In the genomic region with DNA sequence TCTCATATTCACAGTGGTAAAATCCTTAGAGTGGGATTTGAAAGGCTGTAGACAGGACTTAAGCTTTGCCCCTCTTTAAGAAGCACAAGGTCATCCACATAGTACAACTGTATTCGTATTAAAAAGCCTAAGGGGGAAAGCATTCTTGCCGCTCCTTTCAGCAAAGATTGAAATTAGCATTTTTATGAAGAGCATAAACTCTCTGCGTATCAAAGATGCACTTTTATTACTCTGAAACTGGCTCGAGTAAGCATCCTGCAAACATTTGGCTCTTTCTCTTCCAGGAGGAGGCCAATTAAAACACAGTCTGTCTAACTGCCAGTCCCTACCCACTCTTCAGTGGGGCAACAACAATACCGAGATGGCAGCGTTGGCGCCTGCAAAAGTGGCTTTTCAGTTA, we compare ENCODE assay signal across 18 cellular contexts.
DNase-seq lines count a peak whose midpoint lies in the region; ATAC-seq and TF ChIP-seq lines count a peak whose summit lies in the region.
"Had no signal": no experiment of that assay in that cellular context is flagged by ENCODE, and none has a peak within 500 bp of the region (broad histone marks: within the 10 kb centered on the region; RNA-seq: fewer than 3 reads in every experiment).

No MANE protein-coding gene starts in this region.

- peak overlapping the region; percentile 27 to 51 (median 37) for H3K27ac ChIP-seq in gastrocnemius medialis
- H3K27ac ChIP-seq: colonic mucosa had no signal

- peaks cover 10 to 14% (median 14%) of the 10 kb centered on the region in 4 donors for H3K4me1 Mint-ChIP-seq in naive thymus-derived CD8-positive, alpha-beta T cell

- H3K36me3 Mint-ChIP-seq in naive thymus-derived CD8-positive, alpha-beta T cell = no peaks in the 10 kb centered on the region
- H3K36me3 Mint-ChIP-seq: memory B cell had no signal

- in situ Hi-C loops in gastrocnemius medialis (cut with MboI; ENCODE audit: low sequenced_read_pairs in 4 of 4) = loop anchor here in 2 of 4 donors (25.0 kb wide), 2 partner anchors 183 to 1667 kb away; a partner anchor contains a TSS
- in situ Hi-C loops in GM13976 (cut with MboI; ENCODE audit: low sequenced_read_pairs, unreplicated experiment) = no loop called here

- DNase-seq in COR-L47 (lab: John Stamatoyannopoulos, UW) = peak; percentile 22
- peak; percentile 96 for DNase-seq in NCI-H1092 treated with DMSO at 0.1 percent for 48 hours (lab: John Stamatoyannopoulos, UW)
- DNase-seq in adipocyte (ENCODE audit: low read depth) = no peak
- no peak for DNase-seq in gastrocnemius medialis
- no peak for DNase-seq in GM13976 (ENCODE audit: low spot score)
- no peak for DNase-seq in naive thymus-derived CD8-positive, alpha-beta T cell
- DNase-seq: activated CD4-positive, CD25-positive, alpha-beta regulatory T cell; activated effector memory CD4-positive, alpha-beta T cell treated with anti-CD3 and anti-CD28 coated beads, Interleukin-2, amount 50 U/mL, for 16 hours; anterior cingulate cortex; Calu3; colonic mucosa; KG1; NCI-H187 treated with DMSO at 0.1 percent for 48 hours; stimulated activated CD4-positive, alpha-beta T cell treated with anti-CD3 and anti-CD28 coated beads, Interleukin-4, amount 100 ng/mL, for 1 hour; T-helper 17 cell had no signal

- no peak overlapping the region for H3K27ac Mint-ChIP-seq in naive thymus-derived CD8-positive, alpha-beta T cell
- H3K27ac Mint-ChIP-seq: memory B cell, T-helper 17 cell had no signal

- peaks cover 42% of the 10 kb centered on the region for H3K4me1 ChIP-seq in adipocyte (ENCODE audit: control insufficient read depth, insufficient read depth, low read length)
- H3K4me1 ChIP-seq in gastrocnemius medialis = no peaks in the 10 kb centered on the region
- H3K4me1 ChIP-seq: colonic mucosa had no signal

- no peaks in the 10 kb centered on the region for H3K36me3 ChIP-seq in adipocyte (ENCODE audit: control insufficient read depth, insufficient read depth, low read length, severe bottlenecking)
- H3K36me3 ChIP-seq in gastrocnemius medialis = no peaks in the 10 kb centered on the region
- H3K36me3 ChIP-seq: colonic mucosa had no signal

- no peaks in the 10 kb centered on the region for H3K9me3 Mint-ChIP-seq in naive thymus-derived CD8-positive, alpha-beta T cell
- H3K9me3 Mint-ChIP-seq: memory B cell had no signal

- ATAC-seq in gastrocnemius medialis (no peak), HG02571 (IDR thresholded peaks at IDR 0.05; ENCODE audit: unreplicated experiment) (no peak), GM19452 (IDR thresholded peaks at IDR 0.05; ENCODE audit: unreplicated experiment) (no peak)
- no peak for ATAC-seq in naive thymus-derived CD8-positive, alpha-beta T cell
- ATAC-seq: T-helper 17 cell had no signal

- peaks cover 0 to 2% (median 0%) of the 10 kb centered on the region in 5 donors for H3K27me3 Mint-ChIP-seq in naive thymus-derived CD8-positive, alpha-beta T cell

- TF ChIP-seq CTCF in gastrocnemius medialis (IDR thresholded peaks at IDR 0.05 in 4 of 5, conservative IDR thresholded peaks at IDR 0.05 in 1 of 5) = no peak
- no peak for TF ChIP-seq CTCF in GM13976 (IDR thresholded peaks at IDR 0.05; ENCODE audit: borderline replicate concordance, control extremely low read depth, extremely low read depth, insufficient read depth, missing control alignments)

- H3K9ac ChIP-seq in adipocyte (ENCODE audit: low read length) = peak overlapping the region; percentile 46

- no peaks in the 10 kb centered on the region for H3K9me3 ChIP-seq in adipocyte (ENCODE audit: control insufficient read depth, low read length)
- no peaks in the 10 kb centered on the region for H3K9me3 ChIP-seq in gastrocnemius medialis
- H3K9me3 ChIP-seq: colonic mucosa had no signal

- H3K4me3 Mint-ChIP-seq in naive thymus-derived CD8-positive, alpha-beta T cell = no peak overlapping the region
- H3K4me3 Mint-ChIP-seq: memory B cell, T-helper 17 cell had no signal

- peak overlapping the region; percentile 5 for H3K4me3 ChIP-seq in adipocyte (ENCODE audit: low read length)
- H3K4me3 ChIP-seq in gastrocnemius medialis = no peak overlapping the region
- H3K4me3 ChIP-seq: colonic mucosa had no signal

- TF ChIP-seq POLR2A in gastrocnemius medialis (IDR thresholded peaks at IDR 0.05) = no peak

- POLR2A ChIA-PET in naive thymus-derived CD8-positive, alpha-beta T cell (lab: Charles Lee) = no interaction called here

- intact Hi-C loops in gastrocnemius medialis (cut with DNase I; ENCODE audit: low total_unique reads) = no loop called here

- H3K27me3 ChIP-seq in adipocyte (replicated peaks; ENCODE audit: control insufficient read depth, insufficient read depth, low read length) (no peaks in the 10 kb centered on the region), gastrocnemius medialis (no peaks in the 10 kb centered on the region)
- H3K27me3 ChIP-seq: colonic mucosa had no signal

Comparison
In these comparisons a context has a peak if more than half of its experiments do, and no peak if none do; other contexts are left out.
1. DNase-seq: peak in COR-L47 (single experiment) and NCI-H1092 treated with DMSO at 0.1 percent for 48 hours (single experiment); none in adipocyte (single experiment), gastrocnemius medialis (0 of 2), GM13976 (single experiment) and naive thymus-derived CD8-positive, alpha-beta T cell (0 of 10).